Comparison of ENCODE assay signal across 8 cellular contexts in the genomic region with DNA sequence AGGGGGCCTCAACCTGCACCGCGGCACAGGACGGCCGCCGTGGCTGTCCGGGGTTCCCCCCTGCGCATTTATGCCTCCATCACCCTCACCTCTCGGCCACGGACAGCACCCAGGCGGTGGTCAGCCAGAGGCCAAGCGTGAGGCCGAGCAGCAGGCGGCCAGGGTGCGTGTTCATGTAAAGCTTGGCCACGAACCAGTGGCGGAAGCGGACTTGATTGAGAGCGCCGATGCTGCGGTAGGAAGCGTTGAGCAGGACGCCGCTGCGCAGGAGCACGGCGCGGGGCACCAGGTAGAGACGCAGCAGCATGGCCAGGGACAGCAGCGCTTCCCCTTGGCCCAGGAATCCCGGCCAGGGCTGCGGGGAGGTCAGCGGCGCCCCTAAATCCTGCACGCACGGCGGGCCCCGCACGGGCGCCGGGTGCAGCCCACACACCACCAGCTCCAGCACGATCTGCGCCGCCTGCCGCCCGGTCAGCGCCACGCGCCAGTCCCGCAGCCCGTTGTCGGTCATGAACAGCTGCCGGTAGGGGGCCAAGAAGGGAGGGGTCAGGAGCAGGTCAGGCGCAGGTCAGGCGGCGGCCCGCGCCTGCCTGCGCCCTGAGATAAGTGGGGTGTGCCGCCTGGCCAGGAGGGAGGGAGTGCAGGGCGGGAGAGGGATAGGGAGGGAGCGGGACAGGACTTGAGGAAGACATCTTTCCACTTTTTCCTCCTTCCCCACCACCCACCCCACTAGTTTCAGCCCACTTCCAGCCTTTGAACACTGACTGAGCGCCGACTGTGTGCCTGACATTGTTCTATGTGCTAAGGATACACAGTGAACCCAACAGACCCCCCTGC. TPM values are rescaled to one million over a fixed set of nuclear protein-coding genes. Genes with fewer than 3 reads are reported as not detected.
DNase-seq lines count a peak whose midpoint lies in the region; ATAC-seq lines count a peak whose summit lies in the region.

No MANE protein-coding gene starts in this region.

- no peak for ATAC-seq in HG02588 (IDR thresholded peaks at IDR 0.05; ENCODE audit: unreplicated experiment)

- peaks cover 3% of the 10 kb centered on the region for H3K27me3 ChIP-seq in skeletal muscle satellite cell (ENCODE audit: control insufficient read depth, insufficient read depth, low read length)

- H3K4me1 ChIP-seq in skeletal muscle satellite cell (ENCODE audit: control insufficient read depth, insufficient read depth, low read length) = peaks cover 21% of the 10 kb centered on the region

- no peaks in the 10 kb centered on the region for H3K36me3 ChIP-seq in skeletal muscle satellite cell (ENCODE audit: insufficient read depth, low read length)

- no peak overlapping the region for H3K9ac ChIP-seq in skeletal muscle satellite cell (ENCODE audit: low read depth, low read length)

- H3K9me3 ChIP-seq in skeletal muscle satellite cell (replicated peaks; ENCODE audit: low read length) = no peaks in the 10 kb centered on the region

- DNase-seq in HCEC 1CT (peak; percentile 70), cerebellum (ENCODE audit: low spot score) (peak; percentile 48), iris pigment epithelial cell (ENCODE audit: low read depth) (peak; percentile 84), cortex of kidney (lab: John Stamatoyannopoulos, UW) (no peak), SHP77 treated with DMSO at 0.1 percent for 48 hours (lab: John Stamatoyannopoulos, UW) (no peak)
- DNase-seq in stimulated activated CD4-positive, alpha-beta T cell treated with anti-CD3 and anti-CD28 coated beads, Interleukin-12 subunit alpha, Interleukin-12 subunit beta, amount 100 ng/mL, for 4 hours = no peak

- H3K4me3 ChIP-seq in skeletal muscle satellite cell (ENCODE audit: low read length) = peak overlapping the region; percentile 39

- H3K4me2 ChIP-seq in skeletal muscle satellite cell (ENCODE audit: low read length) = peak overlapping the region; percentile 70

RNA-seq across cellular contexts. Expression of a gene that starts 6.5 kb away (rescaled TPM):
- total RNA-seq in cerebellum = 0.36 TPM
- 1.7 and 2.0 TPM in 2 replicates for total RNA-seq in skeletal muscle satellite cell (2012; rRNA removed)

RNA-seq across cellular contexts. Expression of a gene that starts 19.6 kb away (rescaled TPM):
- total RNA-seq in cerebellum = 17.1 TPM
- total RNA-seq in skeletal muscle satellite cell (2012; rRNA removed) = 8.1 and 15.9 TPM in 2 replicates

RNA-seq across cellular contexts. Expression of a gene that starts 27.9 kb away (rescaled TPM):
- total RNA-seq in cerebellum = 2.6 TPM
- total RNA-seq in skeletal muscle satellite cell (2012; rRNA removed) = not detected in 2 replicates

RNA-seq across cellular contexts. Expression of a gene that starts 52.8 kb away (rescaled TPM):
- total RNA-seq in cerebellum = 50.4 TPM
- 8.1 and 12.4 TPM in 2 replicates for total RNA-seq in skeletal muscle satellite cell (2012; rRNA removed)

RNA-seq across cellular contexts. Expression of a gene that starts 58.4 kb away (rescaled TPM):
- not detected for total RNA-seq in cerebellum
- not detected in 2 replicates for total RNA-seq in skeletal muscle satellite cell (2012; rRNA removed)

Comparison
In these comparisons a context has a peak if more than half of its experiments do, and no peak if none do; other contexts are left out.
1. DNase-seq: peak in HCEC 1CT (single experiment), cerebellum (single experiment) and iris pigment epithelial cell (single experiment); none in cortex of kidney (single experiment), SHP77 treated with DMSO at 0.1 percent for 48 hours (single experiment) and stimulated activated CD4-positive, alpha-beta T cell treated with anti-CD3 and anti-CD28 coated beads, Interleukin-12 subunit alpha, Interleukin-12 subunit beta, amount 100 ng/mL, for 4 hours (single experiment).